In genomic region chr21:28737671-28738279, GRCh38 we compare ENCODE assay signal across 10 cellular contexts.
A peak's percentile ranks its signal among the peaks of the same experiment; 100 is the strongest.
DNase-seq lines count a peak whose midpoint lies in the region; ATAC-seq, FAIRE-seq and TF ChIP-seq lines count a peak whose summit lies in the region.
"Had no signal": no experiment of that assay in that cellular context is flagged by ENCODE, and none has a peak within 500 bp of the region (broad histone marks: within the 10 kb centered on the region; RNA-seq: fewer than 3 reads in every experiment).

No MANE protein-coding gene starts in this region.

- no peak for FAIRE-seq in HTR-8/SVneo (lab: Jason Lieb, UNC)
- FAIRE-seq in GM19239 (lab: Jason Lieb, UNC) = no peak

- H3K27ac ChIP-seq in heart right ventricle = peak overlapping the region in 8 of 10 donors; percentile 6 to 76 (median 58)
- H3K27ac ChIP-seq: PC-9 had no signal

- TF ChIP-seq CTCF in heart right ventricle (IDR thresholded peaks at IDR 0.05) = no peak
- TF ChIP-seq CTCF in GM10266 (IDR thresholded peaks at IDR 0.05; ENCODE audit: control insufficient read depth, insufficient read depth, low read depth, missing control alignments) = no peak

- peaks cover 0 to 26% (median 19%) of the 10 kb centered on the region in 9 donors for H3K4me1 ChIP-seq in heart right ventricle

- H3K9me3 ChIP-seq in heart right ventricle = peaks cover 0 to 12% (median 0%) of the 10 kb centered on the region in 11 donors

- WGBS in heart right ventricle, 2 donors = 13 to 31% methylated on average over 2 of the region's 2 CpGs

- H3K27me3 ChIP-seq in heart right ventricle = no peaks in the 10 kb centered on the region

- H3K36me3 ChIP-seq in heart right ventricle = no peaks in the 10 kb centered on the region

- peak; percentile 61 for ATAC-seq in SK-N-SH treated with all-trans-retinoic acid at 6 μM for 48 hours
- peak; percentile 36 to 88 (median 72) for ATAC-seq in heart right ventricle
- ATAC-seq in activated CD4-positive, CD25-positive, alpha-beta regulatory T cell treated with anti-CD3 and anti-CD28 coated beads, Interleukin-2, amount 50 U/mL, for 24 hours = no peak
- ATAC-seq: activated CD8-positive, alpha-beta memory T cell treated with anti-CD3 and anti-CD28 coated beads, Interleukin-2, amount 10 ng/mL, durations not matched to agents 7 days and 5 days had no signal

- DNase-seq in A172 (ENCODE audit: low spot score) (peak; percentile 18), HT-29 (ENCODE audit: low spot score) (peak; percentile 31), heart right ventricle (no peak), HTR-8/SVneo (ENCODE audit: insufficient read length, low spot score) (no peak), GM19239 (ENCODE audit: insufficient read length, low spot score) (no peak), GM10266 (ENCODE audit: extremely low spot score) (no peak)
- DNase-seq: activated CD8-positive, alpha-beta memory T cell treated with anti-CD3 and anti-CD28 coated beads, Interleukin-2, amount 10 ng/mL, durations not matched to agents 7 days and 5 days; PC-9 had no signal

- intact Hi-C loops in heart right ventricle (cut with DNase I) = loop anchor here in 5 of 10 donors (2.0 to 10.0 kb wide), 5 partner anchors 33 to 393 kb away; no protein-coding TSS in a partner anchor

- H3K4me3 ChIP-seq in heart right ventricle = no peak overlapping the region
- H3K4me3 ChIP-seq: PC-9 had no signal

TF ChIP-seq in SK-N-SH treated with all-trans-retinoic acid at 6 μM for 48 hours, 23 proteins besides CTCF, POLR2A, EP300 and RAD21:
- TF ChIP-seq CSRNP3 (CRISPR knock-in tag; IDR thresholded peaks at IDR 0.05) = no peak
- no peak for TF ChIP-seq ZNF565 (CRISPR knock-in tag; conservative IDR thresholded peaks at IDR 0.05; ENCODE audit: low read depth)
- TF ChIP-seq ZFP30 (CRISPR knock-in tag; IDR thresholded peaks at IDR 0.05) = no peak
- no peak for TF ChIP-seq PPARA (CRISPR knock-in tag; IDR thresholded peaks at IDR 0.05; ENCODE audit: borderline replicate concordance)
- no peak for TF ChIP-seq ARNTL (CRISPR knock-in tag; IDR thresholded peaks at IDR 0.05; ENCODE audit: borderline replicate concordance, low read depth)
- TF ChIP-seq PATZ1 (CRISPR knock-in tag; IDR thresholded peaks at IDR 0.05; ENCODE audit: borderline replicate concordance) = no peak
- TF ChIP-seq ZNF8 (CRISPR knock-in tag; IDR thresholded peaks at IDR 0.05) = no peak
- TF ChIP-seq ESRRG (CRISPR knock-in tag; IDR thresholded peaks at IDR 0.05) = no peak

Comparison
In these comparisons a context has a peak if more than half of its experiments do, and no peak if none do; other contexts are left out.
1. DNase-seq: peak in A172 (single experiment) and HT-29 (single experiment); none in heart right ventricle (0 of 2), HTR-8/SVneo (single experiment), GM19239 (single experiment) and GM10266 (single experiment).
2. ATAC-seq: peak in SK-N-SH treated with all-trans-retinoic acid at 6 μM for 48 hours (single experiment) and heart right ventricle (8 of 8); none in activated CD4-positive, CD25-positive, alpha-beta regulatory T cell treated with anti-CD3 and anti-CD28 coated beads, Interleukin-2, amount 50 U/mL, for 24 hours (0 of 2).